Comparison of ENCODE assay signal across 28 cellular contexts in the genomic region with DNA sequence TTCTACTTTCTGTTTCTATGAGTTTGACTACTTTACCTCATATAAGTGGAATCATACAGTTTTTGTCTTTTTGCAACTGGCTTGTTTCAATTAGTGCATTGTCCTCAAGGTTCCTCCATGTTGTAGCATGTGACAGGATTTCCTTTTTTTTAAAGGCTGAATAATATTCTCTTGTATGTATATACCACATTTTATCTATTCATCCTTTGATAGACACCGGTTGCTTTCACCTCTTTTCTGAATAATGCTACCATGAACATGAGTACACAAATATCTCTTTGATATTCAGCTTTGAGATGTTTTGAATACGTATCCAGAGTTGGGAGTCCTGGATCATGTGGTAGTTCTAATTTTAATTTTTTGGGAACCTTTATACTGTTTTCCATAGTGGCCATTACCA.
"Had no signal": no experiment of that assay in that cellular context is flagged by ENCODE, and none has a peak within 500 bp of the region (broad histone marks: within the 10 kb centered on the region; RNA-seq: fewer than 3 reads in every experiment).

No MANE protein-coding gene starts in this region.

- H3K4me3 ChIP-seq: ascending aorta, cardiac muscle cell had no signal

- FAIRE-seq: bronchial epithelial cell, TTC549 had no signal

- H3K4me1 ChIP-seq: ascending aorta had no signal

- H3K27me3 ChIP-seq: ascending aorta, cardiac muscle cell had no signal

- DNase-seq: activated B cell treated with CpG ODN at 0.5 μM for 24 hours; activated CD4-positive, alpha-beta memory T cell treated with anti-CD3 and anti-CD28 coated beads for 36 hours; activated CD4-positive, alpha-beta T cell treated with anti-CD3 and anti-CD28 coated beads for 4 hours; activated CD4-positive, alpha-beta T cell treated with anti-CD3 and anti-CD28 coated beads, Interleukin-2, amount 10 ng/mL, durations not matched to agents 24 days and 14 days; activated CD4-positive, alpha-beta T cell treated with anti-CD3 and anti-CD28 coated beads, Interleukin-2, amount 50 U/mL, for 1 hour; activated CD4-positive, alpha-beta T cell treated with anti-CD3 and anti-CD28 coated beads, Interleukin-2, amount 50 U/mL, for 4 hours; activated CD4-positive, CD25-positive, alpha-beta regulatory T cell treated with anti-CD3 and anti-CD28 coated beads, Interleukin-2, amount 50 U/mL, for 72 hours; activated CD8-positive, alpha-beta memory T cell treated with anti-CD3 and anti-CD28 coated beads, Interleukin-2, amount 50 U/mL, for 4 hours; activated CD8-positive, alpha-beta T cell treated with anti-CD3 and anti-CD28 coated beads for 36 hours; activated effector memory CD4-positive, alpha-beta T cell treated with Interleukin-2 at 50 U/mL for 16 hours; activated gamma-delta T cell; activated naive CD4-positive, alpha-beta T cell treated with anti-CD3 and anti-CD28 coated beads, Interleukin-2, amount 10 ng/mL, durations not matched to agents 7 days and 5 days; activated naive CD4-positive, alpha-beta T cell treated with Interleukin-2 at 50 U/mL for 16 hours; activated naive CD8-positive, alpha-beta T cell treated with anti-CD3 and anti-CD28 coated beads, Interleukin-2, amount 10 ng/mL, durations not matched to agents 7 days and 5 days; activated naive CD8-positive, alpha-beta T cell treated with anti-CD3 and anti-CD28 coated beads, Interleukin-2, amount 50 U/mL, for 24 hours; activated T-cell treated with anti-CD3 and anti-CD28 coated beads, Interleukin-2, amount 50 U/mL, for 24 hours; activated T-cell treated with anti-CD3 and anti-CD28 coated beads, Interleukin-2, amount 50 U/mL, for 48 hours; amygdala; anterior cingulate cortex; central memory CD4-positive, alpha-beta T cell; T-helper 1 cell; T-helper 2 cell; T-helper 9 cell had no signal

- ATAC-seq: activated CD8-positive, alpha-beta T cell treated with anti-CD3 and anti-CD28 coated beads for 36 hours; activated naive CD8-positive, alpha-beta T cell treated with anti-CD3 and anti-CD28 coated beads, Interleukin-2, amount 50 U/mL, for 24 hours had no signal

- H3K9me3 ChIP-seq: ascending aorta had no signal

- H3K27ac ChIP-seq: ascending aorta, cardiac muscle cell, VCaP had no signal

- H3K36me3 ChIP-seq: ascending aorta, cardiac muscle cell had no signal
